In the genomic region with DNA sequence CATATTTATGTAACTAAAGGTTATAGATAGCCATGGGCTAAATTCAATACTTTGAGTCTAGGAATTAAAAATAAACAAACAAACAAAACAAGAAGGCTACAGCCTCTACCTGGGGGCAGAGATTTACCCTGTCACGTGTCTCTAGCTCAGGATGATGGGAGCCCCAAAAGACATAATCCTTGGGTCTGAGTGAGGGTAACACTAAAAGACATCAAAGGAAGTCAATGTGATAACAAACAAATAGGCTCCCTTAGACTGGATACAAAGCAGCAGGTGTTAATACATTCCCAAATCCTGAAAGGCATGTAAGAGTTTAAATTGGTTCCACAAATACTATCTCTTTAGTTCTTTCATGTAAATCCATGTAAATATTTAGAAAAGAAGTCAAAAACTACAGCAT, we compare ENCODE assay signal across 12 cellular contexts. TPM values are rescaled to one million over a fixed set of nuclear protein-coding genes. Genes with fewer than 3 reads are reported as not detected.
DNase-seq lines count a peak whose midpoint lies in the region; FAIRE-seq and TF ChIP-seq lines count a peak whose summit lies in the region.
"Had no signal": no experiment of that assay in that cellular context is flagged by ENCODE, and none has a peak within 500 bp of the region (broad histone marks: within the 10 kb centered on the region; RNA-seq: fewer than 3 reads in every experiment).

No MANE protein-coding gene starts in this region.

- BruUV-seq in MCF 10A (replicated peaks; lab: Mats Ljungman, UMichigan) = TSS peak; percentile 1

- H3K4me3 Mint-ChIP-seq in MCF 10A (ENCODE audit: unreplicated experiment) (no peak overlapping the region), endodermal cell (peak overlapping the region; percentile 28)
- H3K4me3 Mint-ChIP-seq: H9 had no signal

- H3K9me3 Mint-ChIP-seq in MCF 10A (ENCODE audit: unreplicated experiment) (no peaks in the 10 kb centered on the region), endodermal cell (no peaks in the 10 kb centered on the region)
- H3K9me3 Mint-ChIP-seq: H9 had no signal

- H3K4me3 ChIP-seq in breast epithelium (no peak overlapping the region), Loucy (ENCODE audit: low read length, poor library complexity, severe bottlenecking) (no peak overlapping the region), endodermal cell (ENCODE audit: low read length) (peak overlapping the region; percentile 55)

- no peaks in the 10 kb centered on the region for H3K36me3 ChIP-seq in breast epithelium
- H3K36me3 ChIP-seq in Loucy (ENCODE audit: insufficient read depth, low read length) = peaks cover 68% of the 10 kb centered on the region; the same call in 1 of the 2 replicates
- peaks cover 88% of the 10 kb centered on the region for H3K36me3 ChIP-seq in endodermal cell (ENCODE audit: control insufficient read depth, insufficient read depth, low read length)

- FAIRE-seq in urothelium cell line (lab: Jason Lieb, UNC) = peak; percentile 68
- FAIRE-seq: HTR-8/SVneo had no signal

- H3K9ac ChIP-seq in Loucy (ENCODE audit: low read depth, low read length, poor library complexity, severe bottlenecking) (no peak overlapping the region), endodermal cell (ENCODE audit: extremely low read depth, low read length, poor library complexity, severe bottlenecking) (peak overlapping the region; percentile 16)

- peaks cover 64% of the 10 kb centered on the region for H3K79me2 ChIP-seq in Loucy (ENCODE audit: insufficient read depth, low read length)

- H3F3A ChIP-seq in Loucy (ENCODE audit: low read depth) = no peaks in the 10 kb centered on the region

- H3K9me3 ChIP-seq in breast epithelium (no peaks in the 10 kb centered on the region), Loucy (ENCODE audit: insufficient read depth, low read depth, low read length) (no peaks in the 10 kb centered on the region), endodermal cell (ENCODE audit: control insufficient read depth, low read length) (no peaks in the 10 kb centered on the region)

- no peak for TF ChIP-seq POLR2A in breast epithelium (IDR thresholded peaks at IDR 0.05)

- intact Hi-C loops in MCF 10A (cut with micrococcal nuclease) (no loop called here), breast epithelium (cut with DNase I; ENCODE audit: low total_unique reads) (no loop called here)

- no peaks in the 10 kb centered on the region for H3K27me3 ChIP-seq in breast epithelium
- no peaks in the 10 kb centered on the region for H3K27me3 ChIP-seq in Loucy (ENCODE audit: insufficient read depth, low read length, poor library complexity, severe bottlenecking)
- H3K27me3 ChIP-seq in endodermal cell (ENCODE audit: control insufficient read depth, insufficient read depth, low read length, poor library complexity, severe bottlenecking) = no peaks in the 10 kb centered on the region

- TF ChIP-seq CTCF in MCF 10A (IDR thresholded peaks at IDR 0.05; ENCODE audit: unreplicated experiment) (no peak), breast epithelium (IDR thresholded peaks at IDR 0.05) (no peak), Loucy (conservative IDR thresholded peaks at IDR 0.05; ENCODE audit: low read length) (no peak), endodermal cell (conservative IDR thresholded peaks at IDR 0.05) (no peak)

- H3K4me2 ChIP-seq in Loucy (ENCODE audit: low read depth, low read length, poor library complexity, severe bottlenecking) = peak overlapping the region; percentile 8

- no peaks in the 10 kb centered on the region for H3K27me3 Mint-ChIP-seq in MCF 10A (ENCODE audit: insufficient read depth, unreplicated experiment)
- H3K27me3 Mint-ChIP-seq in endodermal cell (ENCODE audit: insufficient read depth) = no peaks in the 10 kb centered on the region

- H3K36me3 Mint-ChIP-seq in MCF 10A (ENCODE audit: insufficient read depth, unreplicated experiment) = peaks cover 62% of the 10 kb centered on the region
- H3K36me3 Mint-ChIP-seq in endodermal cell (ENCODE audit: low read depth) = peaks cover 69% of the 10 kb centered on the region

- H4K20me1 ChIP-seq in Loucy (ENCODE audit: insufficient read depth, low read length, poor library complexity, severe bottlenecking) = peaks cover 35% of the 10 kb centered on the region

- POLR2A ChIA-PET in MCF 10A (lab: Yijun Ruan, JAX) = interaction anchor here (0.6 to 1.4 kb wide), 4 partner anchors 10 to 701 kb away, joined by 3 to 6 read pairs (median 4); partner anchors contain the start of genes MYSM1 and OMA1

- H3K4me1 ChIP-seq in breast epithelium (no peaks in the 10 kb centered on the region), Loucy (ENCODE audit: insufficient read depth, low read length, poor library complexity, severe bottlenecking) (peaks cover 24% of the 10 kb centered on the region), endodermal cell (ENCODE audit: control insufficient read depth, insufficient read depth, low read length) (peaks cover 4% of the 10 kb centered on the region)

- H3K4me1 Mint-ChIP-seq in MCF 10A (ENCODE audit: insufficient read depth, unreplicated experiment) (peaks cover 17% of the 10 kb centered on the region), endodermal cell (peaks cover 51% of the 10 kb centered on the region)

- 45% methylated on average over 1 of the region's 1 CpG; no CpG with 5 or more reads in 1 of the 2 experiments for WGBS in endodermal cell (ENCODE audit: insufficient coverage in 1 of 2, insufficient read length in 1 of 2), 2 experiments

- no peak overlapping the region for H3K27ac ChIP-seq in breast epithelium
- no peak overlapping the region for H3K27ac ChIP-seq in endodermal cell (ENCODE audit: low read depth, low read length)
- H3K27ac ChIP-seq: HL-60 had no signal

- H3K27ac Mint-ChIP-seq in MCF 10A (ENCODE audit: low read depth, unreplicated experiment) = no peak overlapping the region
- H3K27ac Mint-ChIP-seq in endodermal cell = no peak overlapping the region
- H3K27ac Mint-ChIP-seq: H9 had no signal

- no peak overlapping the region for H2AFZ ChIP-seq in Loucy (ENCODE audit: low read length)

- no peak for DNase-seq in MCF 10A (ENCODE audit: unreplicated experiment)
- DNase-seq in breast epithelium (ENCODE audit: low spot score in 2 of 2) = no peak
- DNase-seq in endodermal cell = no peak
- no peak for DNase-seq in urothelium cell line (ENCODE audit: low spot score)
- DNase-seq in central memory CD4-positive, alpha-beta T cell = no peak
- DNase-seq in ureter (ENCODE audit: low spot score) = no peak
- DNase-seq: COR-L47, H9, SIG-M5 had no signal

- CTCF ChIA-PET in MCF 10A (lab: Yijun Ruan, JAX) = interaction anchor here (0.6 to 1.0 kb wide), 2 partner anchors 9 to 132 kb away, joined by 3 read pairs; no protein-coding TSS in a partner anchor

- H3K9me2 ChIP-seq in Loucy (replicated peaks; ENCODE audit: low read depth, low read length) = no peaks in the 10 kb centered on the region

RNA-seq across cellular contexts. Expression of gene MYSM1, which starts 10.7 kb away (rescaled TPM):
- total RNA-seq in MCF 10A (2022) (22.0 and 25.0 TPM in 2 replicates), breast epithelium (10 to 100 TPM; 24.8 to 54.0 (median 52.4) TPM), endodermal cell (100 to 1,000 TPM; 138 to 158 TPM), ureter (52.9 TPM)
- polyA plus RNA-seq in endodermal cell (2013, experiment 1 of 2) = 32.9 TPM
- polyA plus RNA-seq in endodermal cell (2013, experiment 2 of 2) = 31.7 TPM
